25 cellular contexts compared by ENCODE assay signal in genomic region chr12:84636801-84637285, GRCh38.
DNase-seq lines count a peak whose midpoint lies in the region; ATAC-seq and TF ChIP-seq lines count a peak whose summit lies in the region.
"Had no signal": no experiment of that assay in that cellular context is flagged by ENCODE, and none has a peak within 500 bp of the region (broad histone marks: within the 10 kb centered on the region; RNA-seq: fewer than 3 reads in every experiment).

No MANE protein-coding gene starts in this region.

- no peak overlapping the region for H2BK15ac ChIP-seq in mesendoderm (replicated peaks; ENCODE audit: low read depth)

- no peak overlapping the region for H3K9ac ChIP-seq in mesendoderm (ENCODE audit: low read length)
- H3K9ac ChIP-seq: KMS-11 had no signal

- no peak overlapping the region for H3K18ac ChIP-seq in mesendoderm (ENCODE audit: low read length)

- intact Hi-C loops in left cardiac atrium (cut with DNase I) = no loop called here

- H3K23ac ChIP-seq in mesendoderm (ENCODE audit: low read length) = no peak overlapping the region

- H2AK5ac ChIP-seq in mesendoderm (ENCODE audit: low read length) = no peak overlapping the region

- H3K4me3 ChIP-seq in cardiac fibroblast (replicated peaks in 1 of 2; ENCODE audit: low read depth in 2 of 2, low read length in 2 of 2) = no peak overlapping the region
- H3K4me3 ChIP-seq in mesendoderm (ENCODE audit: low read length) = no peak overlapping the region
- H3K4me3 ChIP-seq: ovary, thoracic aorta had no signal

- H4K5ac ChIP-seq in mesendoderm (ENCODE audit: low read length) = no peak overlapping the region

- H2BK120ac ChIP-seq in mesendoderm (ENCODE audit: low read depth, low read length) = no peak overlapping the region

- no peak overlapping the region for H3K56ac ChIP-seq in mesendoderm (ENCODE audit: low read length)

- ATAC-seq in left cardiac atrium (no peak), omental fat pad (ENCODE audit: low FRiP score) (no peak)
- ATAC-seq: naive thymus-derived CD8-positive, alpha-beta T cell; stimulated activated naive B cell treated with anti-CD40 and anti-IgM and Interleukin-4, amounts not matched to agents 10 μg/mL and 1 μg/mL and 100 μg/mL, for 72 hours had no signal

- no peak overlapping the region for H3K4ac ChIP-seq in mesendoderm (ENCODE audit: low read depth, low read length)

- H3K79me2 ChIP-seq in mesendoderm (ENCODE audit: control insufficient read depth, insufficient read depth, low read length) = no peaks in the 10 kb centered on the region

- no peaks in the 10 kb centered on the region for H3K79me1 ChIP-seq in mesendoderm (ENCODE audit: low read length)

- no peak overlapping the region for H3K4me2 ChIP-seq in mesendoderm (ENCODE audit: low read length)
- H3K4me2 ChIP-seq: KMS-11 had no signal

- no peak overlapping the region for H3K27ac ChIP-seq in mesendoderm (ENCODE audit: low read depth, low read length)
- H3K27ac ChIP-seq: C4-2B, KMS-11, ovary, thoracic aorta, VCaP had no signal

- no peaks in the 10 kb centered on the region for H3K36me3 ChIP-seq in mesendoderm (ENCODE audit: control insufficient read depth, insufficient read depth, low read length)
- H3K36me3 ChIP-seq: ovary, thoracic aorta had no signal

- no peaks in the 10 kb centered on the region for H3K27me3 ChIP-seq in mesendoderm (ENCODE audit: insufficient read depth, low read length, poor library complexity)
- H3K27me3 ChIP-seq: ovary had no signal

- no peak overlapping the region for H2BK5ac ChIP-seq in mesendoderm (ENCODE audit: low read length)

- DNase-seq in Daoy (ENCODE audit: low read depth) (peak; percentile 15), NCI-H226 (peak; percentile 50), cardiac fibroblast (ENCODE audit: low read depth in 2 of 2) (peak; percentile 10 to 49), mesendoderm (peak; percentile 74), OCI-M1 (lab: John Stamatoyannopoulos, UW) (no peak), left cardiac atrium (no peak), omental fat pad (ENCODE audit: low spot score) (no peak)
- no peak for DNase-seq in effector CD8-positive, alpha-beta T cell (lab: John Stamatoyannopoulos, UW)
- DNase-seq: activated CD4-positive, alpha-beta T cell treated with anti-CD3 and anti-CD28 coated beads, Interleukin-2, amount 10 ng/mL, durations not matched to agents 24 days and 14 days; activated naive CD4-positive, alpha-beta T cell treated with anti-CD3 and anti-CD28 coated beads for 36 hours; amygdala; Calu3; foreskin melanocyte; midbrain; naive thymus-derived CD8-positive, alpha-beta T cell; NCI-H1694 treated with DMSO at 0.1 percent for 48 hours; NCI-H2171 treated with DMSO at 0.1 percent for 48 hours; NCI-H524 treated with DMSO at 0.1 percent for 48 hours; ovary; stimulated activated CD4-positive, alpha-beta T cell treated with anti-CD3 and anti-CD28 coated beads, Interleukin-4, amount 100 ng/mL, for 24 hours; stimulated activated naive B cell treated with anti-CD40 and anti-IgM and Interleukin-4, amounts not matched to agents 10 μg/mL and 1 μg/mL and 100 μg/mL, for 72 hours had no signal

- TF ChIP-seq CTCF in cardiac fibroblast (IDR thresholded peaks at IDR 0.05; ENCODE audit: low read depth, low read length) (no peak), omental fat pad (IDR thresholded peaks at IDR 0.05) (no peak)

- H4K8ac ChIP-seq in mesendoderm (ENCODE audit: low read depth, low read length) = no peak overlapping the region

- no peaks in the 10 kb centered on the region for H3K4me1 ChIP-seq in mesendoderm (ENCODE audit: control insufficient read depth, low read depth, low read length)

Comparison
In these comparisons a context has a peak if more than half of its experiments do, and no peak if none do; other contexts are left out.
1. DNase-seq: peak in Daoy (single experiment), NCI-H226 (single experiment), cardiac fibroblast (2 of 2) and mesendoderm (single experiment); none in OCI-M1 (single experiment), effector CD8-positive, alpha-beta T cell (single experiment), left cardiac atrium (single experiment) and omental fat pad (single experiment).